ENCODE assay signal across 9 cellular contexts in the genomic region with DNA sequence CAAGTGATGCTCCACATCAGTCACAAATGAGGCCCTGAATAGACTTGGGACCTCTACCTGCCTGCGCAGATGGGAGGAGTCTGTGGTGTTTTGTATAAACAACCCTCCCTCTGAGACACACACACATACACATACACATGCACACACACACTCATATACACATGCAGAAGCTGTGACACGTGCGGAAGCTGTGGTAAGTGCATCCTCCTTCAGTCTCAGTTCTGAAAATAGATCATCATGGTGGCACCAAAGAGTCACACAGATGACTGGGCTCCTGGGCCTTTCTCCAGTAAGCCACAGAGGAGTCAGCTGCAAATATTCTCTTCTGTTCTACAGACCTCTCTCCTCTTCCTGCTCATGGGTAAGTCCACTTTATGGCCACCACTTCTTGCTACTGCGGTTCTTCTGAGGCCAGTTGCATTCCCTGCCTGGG. TPM values are rescaled to one million over a fixed set of nuclear protein-coding genes. Genes with fewer than 3 reads are reported as not detected.
A peak's percentile ranks its signal among the peaks of the same experiment; 100 is the strongest.
DNase-seq lines count a peak whose midpoint lies in the region; ATAC-seq, FAIRE-seq and TF ChIP-seq lines count a peak whose summit lies in the region.
"Had no signal": no experiment of that assay in that cellular context is flagged by ENCODE, and none has a peak within 500 bp of the region (broad histone marks: within the 10 kb centered on the region; RNA-seq: fewer than 3 reads in every experiment).

A gene with protein sequence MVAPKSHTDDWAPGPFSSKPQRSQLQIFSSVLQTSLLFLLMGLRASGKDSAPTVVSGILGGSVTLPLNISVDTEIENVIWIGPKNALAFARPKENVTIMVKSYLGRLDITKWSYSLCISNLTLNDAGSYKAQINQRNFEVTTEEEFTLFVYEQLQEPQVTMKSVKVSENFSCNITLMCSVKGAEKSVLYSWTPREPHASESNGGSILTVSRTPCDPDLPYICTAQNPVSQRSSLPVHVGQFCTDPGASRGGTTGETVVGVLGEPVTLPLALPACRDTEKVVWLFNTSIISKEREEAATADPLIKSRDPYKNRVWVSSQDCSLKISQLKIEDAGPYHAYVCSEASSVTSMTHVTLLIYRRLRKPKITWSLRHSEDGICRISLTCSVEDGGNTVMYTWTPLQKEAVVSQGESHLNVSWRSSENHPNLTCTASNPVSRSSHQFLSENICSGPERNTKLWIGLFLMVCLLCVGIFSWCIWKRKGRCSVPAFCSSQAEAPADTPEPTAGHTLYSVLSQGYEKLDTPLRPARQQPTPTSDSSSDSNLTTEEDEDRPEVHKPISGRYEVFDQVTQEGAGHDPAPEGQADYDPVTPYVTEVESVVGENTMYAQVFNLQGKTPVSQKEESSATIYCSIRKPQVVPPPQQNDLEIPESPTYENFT (plus strand): TSS at position 224 of the 433 bp plus-strand sequence. CDS start 14 bp downstream, at position 238.

- H3K9me3 ChIP-seq in keratinocyte (ENCODE audit: control insufficient read depth, low read depth, low read length) = no peaks in the 10 kb centered on the region
- no peaks in the 10 kb centered on the region for H3K9me3 ChIP-seq in kidney (ENCODE audit: control insufficient read depth in 1 of 2, low read length in 2 of 2)

- TF ChIP-seq POLR2A in GM19193 (IDR thresholded peaks at IDR 0.05; ENCODE audit: extremely low read depth, insufficient read depth, insufficient read length) = peak; percentile 43

- intact Hi-C loops in activated CD4-positive, alpha-beta T cell treated with anti-CD3 and anti-CD28 coated beads for 36 hours (cut with DNase I, micrococcal nuclease) = loop anchor here (1.0 to 5.0 kb wide), 9 partner anchors 13 to 344 kb away; a partner anchor contains a TSS
- intact Hi-C loops in posterior cingulate gyrus (cut with DNase I) = no loop called here
- intact Hi-C loops in kidney (cut with DNase I) = no loop called here

- TF ChIP-seq CTCF in keratinocyte (optimal IDR thresholded peaks at IDR 0.05 in 1 of 3, IDR thresholded peaks at IDR 0.05 in 1 of 3, conservative IDR thresholded peaks at IDR 0.05 in 1 of 3; ENCODE audit: extremely low read depth in 1 of 3, insufficient read depth in 2 of 3, low read length in 3 of 3) (no peak), kidney (IDR thresholded peaks at IDR 0.05; ENCODE audit: borderline replicate concordance, extremely low read depth, insufficient read depth) (no peak)

- peak; percentile 49 for ATAC-seq in HG03103 (IDR thresholded peaks at IDR 0.05; ENCODE audit: low read depth, unreplicated experiment)
- peak; percentile 79 for ATAC-seq in activated CD4-positive, alpha-beta T cell treated with anti-CD3 and anti-CD28 coated beads for 36 hours

- POLR2A ChIA-PET in activated CD4-positive, alpha-beta T cell treated with anti-CD3 and anti-CD28 coated beads for 36 hours (lab: Charles Lee) = interaction anchor here (0.5 to 0.8 kb wide), 2 partner anchors 18 to 225 kb away, joined by 3 read pairs; a partner anchor contains a TSS

- peak within 1 kb of the TSS; percentile 95 for H3K27ac Mint-ChIP-seq in activated CD4-positive, alpha-beta T cell treated with anti-CD3 and anti-CD28 coated beads for 36 hours

- no peaks in the 10 kb centered on the region for H3K36me3 Mint-ChIP-seq in activated CD4-positive, alpha-beta T cell treated with anti-CD3 and anti-CD28 coated beads for 36 hours (ENCODE audit: low read depth)

- peaks cover 61% of the 10 kb centered on the region for H3K4me1 Mint-ChIP-seq in activated CD4-positive, alpha-beta T cell treated with anti-CD3 and anti-CD28 coated beads for 36 hours

- H3K36me3 ChIP-seq in keratinocyte (ENCODE audit: control insufficient read depth in 2 of 2, extremely low read depth in 1 of 2, insufficient read depth in 2 of 2, low read length in 2 of 2) = no peaks in the 10 kb centered on the region
- no peaks in the 10 kb centered on the region for H3K36me3 ChIP-seq in kidney (ENCODE audit: control insufficient read depth in 1 of 2, insufficient read depth in 2 of 2, low read length in 2 of 2)

- peak; percentile 34 for FAIRE-seq in keratinocyte (lab: Jason Lieb, UNC)
- no peak for FAIRE-seq in kidney (lab: Jason Lieb, UNC)
- FAIRE-seq: islet of Langerhans had no signal

- no peak within 1 kb of the TSS for H2AFZ ChIP-seq in keratinocyte (ENCODE audit: control insufficient read depth, low read length)

- H4K20me1 ChIP-seq in keratinocyte (ENCODE audit: control insufficient read depth, extremely low read depth, insufficient read depth, low read length) = no peaks in the 10 kb centered on the region

- H3K27ac ChIP-seq in keratinocyte (ENCODE audit: control insufficient read depth, insufficient read depth, low read length) = no peak within 1 kb of the TSS
- H3K27ac ChIP-seq in kidney (ENCODE audit: low read depth in 2 of 2, low read length in 2 of 2) = peak within 1 kb of the TSS in 1 of 2 donors; percentile 9

- H3K4me3 ChIP-seq in keratinocyte (ENCODE audit: control insufficient read depth in 2 of 3, extremely low read depth in 1 of 3, insufficient read depth in 2 of 3, low read depth in 1 of 3, low read length in 3 of 3) (no peak within 1 kb of the TSS), kidney (ENCODE audit: low read length in 2 of 2) (no peak within 1 kb of the TSS)

- no peaks in the 10 kb centered on the region for H3K27me3 ChIP-seq in keratinocyte (ENCODE audit: control insufficient read depth, extremely low read depth, insufficient read depth, low read length)

- no peaks in the 10 kb centered on the region for H3K9me1 ChIP-seq in keratinocyte (ENCODE audit: control insufficient read depth, extremely low read depth, insufficient read depth, low read length)

- DNase-seq in activated CD4-positive, alpha-beta T cell treated with anti-CD3 and anti-CD28 coated beads for 36 hours = peak; percentile 89
- DNase-seq in keratinocyte (ENCODE audit: low read depth, low spot score) (no peak), dermis blood vessel endothelial cell (no peak), posterior cingulate gyrus (no peak), kidney (no peak)
- DNase-seq in stimulated activated naive CD4-positive, alpha-beta T cell treated with Interleukin-2 at 50 U/mL for 16 hours (lab: John Stamatoyannopoulos, UW) = peak; percentile 77

- peaks cover 5% of the 10 kb centered on the region for H3K4me1 ChIP-seq in keratinocyte (ENCODE audit: control insufficient read depth, extremely low read depth, insufficient read depth, low read length)
- no peaks in the 10 kb centered on the region for H3K4me1 ChIP-seq in kidney (ENCODE audit: control insufficient read depth in 1 of 2, insufficient read depth in 1 of 2, low read depth in 1 of 2, low read length in 2 of 2)

- H3K27me3 Mint-ChIP-seq in activated CD4-positive, alpha-beta T cell treated with anti-CD3 and anti-CD28 coated beads for 36 hours = no peaks in the 10 kb centered on the region

- CTCF ChIA-PET in activated CD4-positive, alpha-beta T cell treated with anti-CD3 and anti-CD28 coated beads for 36 hours (lab: Charles Lee) = interaction anchor here (0.5 to 7.3 kb wide), 17 partner anchors 10 to 245 kb away, joined by 3 to 62 read pairs (median 5); no protein-coding TSS in a partner anchor

- H3K9ac ChIP-seq in keratinocyte (ENCODE audit: control insufficient read depth, extremely low read depth, insufficient read depth, low read length) = no peak within 1 kb of the TSS
- no peak within 1 kb of the TSS for H3K9ac ChIP-seq in kidney (ENCODE audit: low read length in 2 of 2)

- no peaks in the 10 kb centered on the region for H3K79me2 ChIP-seq in keratinocyte (ENCODE audit: control insufficient read depth, insufficient read depth, low read length)

- H3K4me3 Mint-ChIP-seq in activated CD4-positive, alpha-beta T cell treated with anti-CD3 and anti-CD28 coated beads for 36 hours = peak within 1 kb of the TSS; percentile 78

- no peaks in the 10 kb centered on the region for H3K9me3 Mint-ChIP-seq in activated CD4-positive, alpha-beta T cell treated with anti-CD3 and anti-CD28 coated beads for 36 hours (ENCODE audit: low read depth)

- dilution Hi-C loops in keratinocyte (cut with MboI; ENCODE audit: extremely low pct_ligation_motif_present, low sequenced_read_pairs) = no loop called here

- no peak within 1 kb of the TSS for H3K4me2 ChIP-seq in keratinocyte (ENCODE audit: control insufficient read depth, extremely low read depth, insufficient read depth, low read depth, low read length)

RNA-seq across cellular contexts. Expression of the gene that starts here (rescaled TPM):
- 10 to 100 TPM in 1 of 2 experiments, 1 to 10 TPM in 1; 10.0 to 11.0 TPM for total RNA-seq in activated CD4-positive, alpha-beta T cell treated with anti-CD3 and anti-CD28 coated beads for 36 hours
- polyA plus RNA-seq in keratinocyte = not detected in 3 replicates
- polyA plus RNA-seq in keratinocyte (2011; ENCODE audit: low read depth) = not detected
- 0.05 TPM in 1 of 2 replicates, not detected in the other for polyA plus RNA-seq in keratinocyte (2011; cell fraction: cytosol; rRNA removed)
- 0.04 TPM in 1 of 2 replicates, not detected in the other for polyA plus RNA-seq in keratinocyte (2011; cell fraction: nucleus; rRNA removed)
- 0.23 TPM in 1 of 2 replicates, not detected in the other for polyA plus RNA-seq in keratinocyte (2012; ENCODE audit: low replicate concordance)
- not detected in 3 replicates for polyA minus RNA-seq in keratinocyte
- not detected for polyA minus RNA-seq in keratinocyte (2011; cell fraction: cytosol; rRNA and poly(A)+ RNA removed)
- not detected in 2 replicates for polyA minus RNA-seq in keratinocyte (2011; cell fraction: nucleus; rRNA and poly(A)+ RNA removed)
- not detected in 2 replicates for total RNA-seq in dermis blood vessel endothelial cell
- total RNA-seq in kidney = 3.5 TPM
- polyA plus RNA-seq in kidney (ENCODE audit: insufficient read depth, low read depth, low replicate concordance) = 0.41 TPM

Comparison
In these comparisons a context has a peak if more than half of its experiments do, and no peak if none do; other contexts are left out.
1. DNase-seq: peak in activated CD4-positive, alpha-beta T cell treated with anti-CD3 and anti-CD28 coated beads for 36 hours (single experiment) and stimulated activated naive CD4-positive, alpha-beta T cell treated with Interleukin-2 at 50 U/mL for 16 hours (single experiment); none in keratinocyte (single experiment), dermis blood vessel endothelial cell (single experiment), posterior cingulate gyrus (0 of 10) and kidney (single experiment).
2. intact Hi-C loops: an anchor here in activated CD4-positive, alpha-beta T cell treated with anti-CD3 and anti-CD28 coated beads for 36 hours (1.0 to 5.0 kb wide); none called in posterior cingulate gyrus and kidney.